35 cellular contexts compared by ENCODE assay signal in genomic region chr19:49167857-49168409, GRCh38. TPM values are rescaled to one million over a fixed set of nuclear protein-coding genes. Genes with fewer than 3 reads are reported as not detected.
"Had no signal": no experiment of that assay in that cellular context is flagged by ENCODE, and none has a peak within 500 bp of the region (broad histone marks: within the 10 kb centered on the region; RNA-seq: fewer than 3 reads in every experiment).

No MANE protein-coding gene starts in this region.

- H3K27me3 ChIP-seq: ascending aorta, brain microvascular endothelial cell, heart right ventricle, left lung had no signal

- H3K27ac Mint-ChIP-seq: activated CD4-positive, alpha-beta T cell treated with anti-CD3 and anti-CD28 coated beads for 36 hours; activated naive CD4-positive, alpha-beta T cell treated with anti-CD3 and anti-CD28 coated beads, Interleukin-2, amount 10 ng/mL, durations not matched to agents 7 days and 5 days; activated naive CD8-positive, alpha-beta T cell treated with anti-CD3 and anti-CD28 coated beads, Interleukin-2, amount 10 ng/mL, durations not matched to agents 7 days and 5 days; activated T-helper 1 cell treated with anti-CD3 and anti-CD28 coated beads, Interleukin-12 subunit alpha, Interleukin-12 subunit beta, Interleukin-2, Interleukin-4 antibody, amounts not matched to agents 30 ng/mL and 10 ng/mL and 1 ng/mL, durations not matched to agents 14 hours and 24 hours and 36 hours; dendritic cell treated with granulocyte-macrophage colony-stimulating factor and Interleukin-4, amounts not matched to agents 40 ng/mL and 50 ng/mL, for 4 days; endodermal cell; T-helper 2 cell treated with Interferon-gamma antibody and Interleukin-4, amounts not matched to agents 5 μg/mL and 100 μg/mL, for 36 hours had no signal

- H2AFZ ChIP-seq: parathyroid adenoma had no signal

- H3K4me3 Mint-ChIP-seq: activated CD4-positive, alpha-beta T cell treated with anti-CD3 and anti-CD28 coated beads for 36 hours; activated naive CD4-positive, alpha-beta T cell treated with anti-CD3 and anti-CD28 coated beads, Interleukin-2, amount 10 ng/mL, durations not matched to agents 7 days and 5 days; activated naive CD8-positive, alpha-beta T cell treated with anti-CD3 and anti-CD28 coated beads, Interleukin-2, amount 10 ng/mL, durations not matched to agents 7 days and 5 days; activated T-helper 1 cell treated with anti-CD3 and anti-CD28 coated beads, Interleukin-12 subunit alpha, Interleukin-12 subunit beta, Interleukin-2, Interleukin-4 antibody, amounts not matched to agents 30 ng/mL and 10 ng/mL and 1 ng/mL, durations not matched to agents 14 hours and 24 hours and 36 hours; dendritic cell treated with granulocyte-macrophage colony-stimulating factor and Interleukin-4, amounts not matched to agents 40 ng/mL and 50 ng/mL, for 4 days; endodermal cell; T-helper 2 cell treated with Interferon-gamma antibody and Interleukin-4, amounts not matched to agents 5 μg/mL and 100 μg/mL, for 36 hours had no signal

- H3K27ac ChIP-seq: ascending aorta, brain microvascular endothelial cell, esophagus squamous epithelium, heart right ventricle, left lung, lower lobe of right lung, parathyroid adenoma, tibial nerve had no signal

- H3K4me3 ChIP-seq: ascending aorta, esophagus squamous epithelium, heart right ventricle, left lung, lower lobe of right lung, tibial nerve had no signal

- H3K79me2 ChIP-seq: parathyroid adenoma had no signal

- H3K4me1 Mint-ChIP-seq: activated CD4-positive, alpha-beta T cell treated with anti-CD3 and anti-CD28 coated beads for 36 hours; activated naive CD4-positive, alpha-beta T cell treated with anti-CD3 and anti-CD28 coated beads, Interleukin-2, amount 10 ng/mL, durations not matched to agents 7 days and 5 days; activated naive CD8-positive, alpha-beta T cell treated with anti-CD3 and anti-CD28 coated beads, Interleukin-2, amount 10 ng/mL, durations not matched to agents 7 days and 5 days; endodermal cell had no signal

- H3K9me3 Mint-ChIP-seq: activated naive CD4-positive, alpha-beta T cell treated with anti-CD3 and anti-CD28 coated beads, Interleukin-2, amount 10 ng/mL, durations not matched to agents 7 days and 5 days; activated naive CD8-positive, alpha-beta T cell treated with anti-CD3 and anti-CD28 coated beads, Interleukin-2, amount 10 ng/mL, durations not matched to agents 7 days and 5 days; activated T-helper 1 cell treated with anti-CD3 and anti-CD28 coated beads, Interleukin-12 subunit alpha, Interleukin-12 subunit beta, Interleukin-2, Interleukin-4 antibody, amounts not matched to agents 30 ng/mL and 10 ng/mL and 1 ng/mL, durations not matched to agents 14 hours and 24 hours and 36 hours; dendritic cell treated with granulocyte-macrophage colony-stimulating factor and Interleukin-4, amounts not matched to agents 40 ng/mL and 50 ng/mL, for 4 days; endodermal cell; T-helper 2 cell treated with Interferon-gamma antibody and Interleukin-4, amounts not matched to agents 5 μg/mL and 100 μg/mL, for 36 hours had no signal

- ATAC-seq: activated CD4-positive, alpha-beta T cell treated with anti-CD3 and anti-CD28 coated beads for 36 hours; heart right ventricle; left lung; lower lobe of right lung; right cardiac atrium had no signal

- H3K9ac ChIP-seq: parathyroid adenoma had no signal

- H3K4me1 ChIP-seq: parathyroid adenoma had no signal

- DNase-seq: activated CD4-positive, alpha-beta T cell treated with anti-CD3 and anti-CD28 coated beads for 36 hours; activated CD4-positive, alpha-beta T cell treated with anti-CD3 and anti-CD28 coated beads, Interleukin-2, amount 50 U/mL, for 48 hours; activated CD4-positive, CD25-positive, alpha-beta regulatory T cell; activated CD8-positive, alpha-beta memory T cell treated with anti-CD3 and anti-CD28 coated beads for 24 hours; activated effector memory CD4-positive, alpha-beta T cell treated with anti-CD3 and anti-CD28 coated beads, Interleukin-2, amount 50 U/mL, for 16 hours; activated naive CD4-positive, alpha-beta T cell treated with anti-CD3 and anti-CD28 coated beads, Interleukin-2, amount 10 ng/mL, durations not matched to agents 7 days and 5 days; activated naive CD8-positive, alpha-beta T cell treated with anti-CD3 and anti-CD28 coated beads, Interleukin-2, amount 10 ng/mL, durations not matched to agents 7 days and 5 days; activated T-cell treated with anti-CD3 and anti-CD28 coated beads, Interleukin-2, amount 50 U/mL, for 1 hour; brain microvascular endothelial cell; caudate nucleus; endodermal cell; esophagus squamous epithelium; foreskin melanocyte; heart right ventricle; kidney glomerular epithelial cell; left lung; lower lobe of right lung; mesendoderm; nucleus accumbens; right cardiac atrium; stimulated activated CD4-positive, alpha-beta T cell treated with anti-CD3 and anti-CD28 coated beads, Interleukin-15, amount 100 ng/mL, for 24 hours; stimulated activated CD4-positive, alpha-beta T cell treated with anti-CD3 and anti-CD28 coated beads, Interleukin-2, amount 100 ng/mL, for 24 hours; stimulated activated naive CD4-positive, alpha-beta T cell treated with Interleukin-2 at 50 U/mL for 16 hours; T-helper 1 cell had no signal

- H3K9me3 ChIP-seq: ascending aorta, esophagus squamous epithelium, heart right ventricle, left lung, lower lobe of right lung, tibial nerve had no signal

- H3K36me3 Mint-ChIP-seq: activated naive CD4-positive, alpha-beta T cell treated with anti-CD3 and anti-CD28 coated beads, Interleukin-2, amount 10 ng/mL, durations not matched to agents 7 days and 5 days; activated naive CD8-positive, alpha-beta T cell treated with anti-CD3 and anti-CD28 coated beads, Interleukin-2, amount 10 ng/mL, durations not matched to agents 7 days and 5 days had no signal

RNA-seq across cellular contexts. Expression of gene HRC, which starts 12.7 kb away (rescaled TPM):
- total RNA-seq: activated CD4-positive, alpha-beta T cell treated with anti-CD3 and anti-CD28 coated beads for 36 hours; activated naive CD8-positive, alpha-beta T cell treated with anti-CD3 and anti-CD28 coated beads, Interleukin-2, amount 10 ng/mL, durations not matched to agents 7 days and 5 days; activated T-helper 1 cell treated with anti-CD3 and anti-CD28 coated beads, Interleukin-12 subunit alpha, Interleukin-12 subunit beta, Interleukin-2, Interleukin-4 antibody, amounts not matched to agents 30 ng/mL and 10 ng/mL and 1 ng/mL, durations not matched to agents 14 hours and 24 hours and 36 hours; ascending aorta; glomerular endothelial cell; mononuclear cell; pulmonary artery endothelial cell had no signal
- polyA plus RNA-seq: neural cell had no signal

RNA-seq across cellular contexts. Expression of gene C19orf73, which starts 49.0 kb away (rescaled TPM):
- total RNA-seq: ascending aorta, urinary bladder had no signal
